In genomic region chr7:11675163-11675562, GRCh38 we compare ENCODE assay signal across 9 cellular contexts.
"Had no signal": no experiment of that assay in that cellular context is flagged by ENCODE, and none has a peak within 500 bp of the region (broad histone marks: within the 10 kb centered on the region; RNA-seq: fewer than 3 reads in every experiment).

No MANE protein-coding gene starts in this region.

- ATAC-seq: GM23338, HCT116 had no signal

- DNase-seq: GM23248, GOT3, H7, H9, HCEC 1CT, HFFc6 had no signal

- H3K4me1 ChIP-seq: HAP-1 had no signal

- H3K36me3 ChIP-seq: HAP-1 had no signal

- H3K27ac ChIP-seq: GM23248 had no signal

- H3K4me3 ChIP-seq: GM23248, GM23338, HAP-1 had no signal
